In genomic region chr17:64634217-64634616, GRCh38 we compare ENCODE assay signal across 22 cellular contexts. TPM values are rescaled to one million over a fixed set of nuclear protein-coding genes. Genes with fewer than 3 reads are reported as not detected.
DNase-seq lines count a peak whose midpoint lies in the region; ATAC-seq and TF ChIP-seq lines count a peak whose summit lies in the region.
"Had no signal": no experiment of that assay in that cellular context is flagged by ENCODE, and none has a peak within 500 bp of the region (broad histone marks: within the 10 kb centered on the region; RNA-seq: fewer than 3 reads in every experiment).

No MANE protein-coding gene starts in this region.

- peaks cover 0 to 8% (median 0%) of the 10 kb centered on the region in 6 donors for H3K36me3 ChIP-seq in spleen
- H3K36me3 ChIP-seq: pancreas, thoracic aorta had no signal

- CTCF ChIA-PET in activated naive CD4-positive, alpha-beta T cell treated with anti-CD3 and anti-CD28 coated beads, Interleukin-2, amount 10 ng/mL, durations not matched to agents 7 days and 5 days (lab: Charles Lee): no interaction called here
- CTCF ChIA-PET in T-cell (lab: Charles Lee): interaction anchor here (0.6 to 1.3 kb wide), 5 partner anchors 15 to 216 kb away, joined by 3 to 11 read pairs (median 5); no protein-coding TSS in a partner anchor

- POLR2A ChIA-PET in T-cell (lab: Charles Lee): interaction anchor here in 1 of 2 donors (0.5 to 0.6 kb wide), 2 partner anchors 148 to 394 kb away, joined by 4 to 6 read pairs; no protein-coding TSS in a partner anchor

- H3K4me3 Mint-ChIP-seq in activated naive CD4-positive, alpha-beta T cell treated with anti-CD3 and anti-CD28 coated beads, Interleukin-2, amount 10 ng/mL, durations not matched to agents 7 days and 5 days: no peak overlapping the region
- no peak overlapping the region for H3K4me3 Mint-ChIP-seq in T-cell
- no peak overlapping the region for H3K4me3 Mint-ChIP-seq in effector memory CD8-positive, alpha-beta T cell
- peak overlapping the region; percentile 18 for H3K4me3 Mint-ChIP-seq in stimulated activated naive CD8-positive, alpha-beta T cell treated with anti-CD3 and anti-CD28 coated beads, Interleukin-15, Interleukin-2, amounts not matched to agents 100 ng/mL and 50 ng/mL, for 24 hours
- H3K4me3 Mint-ChIP-seq: brain, IgD-negative memory B cell had no signal

- H3K4me1 Mint-ChIP-seq in activated naive CD4-positive, alpha-beta T cell treated with anti-CD3 and anti-CD28 coated beads, Interleukin-2, amount 10 ng/mL, durations not matched to agents 7 days and 5 days: peaks cover 24% of the 10 kb centered on the region
- peaks cover 62 to 79% (median 67%) of the 10 kb centered on the region in 3 donors for H3K4me1 Mint-ChIP-seq in T-cell
- H3K4me1 Mint-ChIP-seq in effector memory CD8-positive, alpha-beta T cell (ENCODE audit: low read depth in 2 of 2): peaks cover 42 to 65% of the 10 kb centered on the region in 2 donors
- peaks cover 71% of the 10 kb centered on the region for H3K4me1 Mint-ChIP-seq in stimulated activated naive CD8-positive, alpha-beta T cell treated with anti-CD3 and anti-CD28 coated beads, Interleukin-15, Interleukin-2, amounts not matched to agents 100 ng/mL and 50 ng/mL, for 24 hours (ENCODE audit: low read depth)

- no peaks in the 10 kb centered on the region for H3K9me3 Mint-ChIP-seq in activated naive CD4-positive, alpha-beta T cell treated with anti-CD3 and anti-CD28 coated beads, Interleukin-2, amount 10 ng/mL, durations not matched to agents 7 days and 5 days
- H3K9me3 Mint-ChIP-seq in T-cell: no peaks in the 10 kb centered on the region
- H3K9me3 Mint-ChIP-seq in effector memory CD8-positive, alpha-beta T cell: no peaks in the 10 kb centered on the region
- H3K9me3 Mint-ChIP-seq in stimulated activated naive CD8-positive, alpha-beta T cell treated with anti-CD3 and anti-CD28 coated beads, Interleukin-15, Interleukin-2, amounts not matched to agents 100 ng/mL and 50 ng/mL, for 24 hours: no peaks in the 10 kb centered on the region
- H3K9me3 Mint-ChIP-seq: IgD-negative memory B cell had no signal

- H3K4me1 ChIP-seq in spleen: peaks cover 11 to 87% (median 58%) of the 10 kb centered on the region in 6 donors

- 92 to 96% (median 93%) methylated on average over 1 of the region's 1 CpG for WGBS in spleen, 5 donors

- no peak overlapping the region for H3K27ac ChIP-seq in spleen
- H3K27ac ChIP-seq: epithelial cell of prostate, pancreas, thoracic aorta had no signal

- peak overlapping the region; percentile 8 for H3K27ac Mint-ChIP-seq in activated naive CD4-positive, alpha-beta T cell treated with anti-CD3 and anti-CD28 coated beads, Interleukin-2, amount 10 ng/mL, durations not matched to agents 7 days and 5 days
- H3K27ac Mint-ChIP-seq in T-cell: peak overlapping the region in 1 of 2 donors; percentile 7
- peak overlapping the region in 1 of 2 donors; percentile 25 for H3K27ac Mint-ChIP-seq in effector memory CD8-positive, alpha-beta T cell
- peak overlapping the region; percentile 83 for H3K27ac Mint-ChIP-seq in stimulated activated naive CD8-positive, alpha-beta T cell treated with anti-CD3 and anti-CD28 coated beads, Interleukin-15, Interleukin-2, amounts not matched to agents 100 ng/mL and 50 ng/mL, for 24 hours
- H3K27ac Mint-ChIP-seq: brain, IgD-negative memory B cell had no signal

- no peaks in the 10 kb centered on the region for H3K27me3 ChIP-seq in spleen (replicated peaks in 1 of 7)
- H3K27me3 ChIP-seq: pancreas had no signal

- peaks cover 3% of the 10 kb centered on the region for H3K36me3 Mint-ChIP-seq in activated naive CD4-positive, alpha-beta T cell treated with anti-CD3 and anti-CD28 coated beads, Interleukin-2, amount 10 ng/mL, durations not matched to agents 7 days and 5 days
- peaks cover 15% of the 10 kb centered on the region for H3K36me3 Mint-ChIP-seq in T-cell
- peaks cover 9% of the 10 kb centered on the region for H3K36me3 Mint-ChIP-seq in effector memory CD8-positive, alpha-beta T cell (ENCODE audit: insufficient read depth)
- peaks cover 5% of the 10 kb centered on the region for H3K36me3 Mint-ChIP-seq in stimulated activated naive CD8-positive, alpha-beta T cell treated with anti-CD3 and anti-CD28 coated beads, Interleukin-15, Interleukin-2, amounts not matched to agents 100 ng/mL and 50 ng/mL, for 24 hours (ENCODE audit: low read depth)

- no peak for TF ChIP-seq POLR2A in spleen (IDR thresholded peaks at IDR 0.05)

- H3K4me3 ChIP-seq in spleen: no peak overlapping the region
- H3K4me3 ChIP-seq: pancreas, thoracic aorta had no signal

- DNase-seq in activated naive CD4-positive, alpha-beta T cell treated with anti-CD3 and anti-CD28 coated beads, Interleukin-2, amount 10 ng/mL, durations not matched to agents 7 days and 5 days: no peak
- DNase-seq in activated naive CD4-positive, alpha-beta T cell treated with Interleukin-2 at 50 U/mL for 16 hours: no peak
- no peak for DNase-seq in T-cell
- DNase-seq in effector memory CD8-positive, alpha-beta T cell: no peak
- DNase-seq in NCI-H82 (lab: John Stamatoyannopoulos, UW): no peak
- no peak for DNase-seq in spleen
- DNase-seq: activated CD4-positive, alpha-beta T cell treated with anti-CD3 and anti-CD28 coated beads for 48 hours; activated effector memory CD4-positive, alpha-beta T cell treated with anti-CD3 and anti-CD28 coated beads, Interleukin-2, amount 50 U/mL, for 16 hours; dermis blood vessel endothelial cell; foreskin melanocyte; NCI-H2107; NCI-H748 treated with DMSO at 0.1 percent for 48 hours; pancreas; SK-N-SH; stimulated activated CD4-positive, alpha-beta T cell treated with anti-CD3 and anti-CD28 coated beads, Interleukin-4, amount 100 ng/mL, for 1 hour had no signal

- H3K9me3 ChIP-seq in spleen: no peaks in the 10 kb centered on the region
- H3K9me3 ChIP-seq: pancreas, SK-N-SH, thoracic aorta had no signal

- TF ChIP-seq CTCF in spleen (IDR thresholded peaks at IDR 0.05 in 8 of 11, conservative IDR thresholded peaks at IDR 0.05 in 3 of 11): no peak

- no peaks in the 10 kb centered on the region for H3K27me3 Mint-ChIP-seq in activated naive CD4-positive, alpha-beta T cell treated with anti-CD3 and anti-CD28 coated beads, Interleukin-2, amount 10 ng/mL, durations not matched to agents 7 days and 5 days
- no peaks in the 10 kb centered on the region for H3K27me3 Mint-ChIP-seq in T-cell
- no peaks in the 10 kb centered on the region for H3K27me3 Mint-ChIP-seq in effector memory CD8-positive, alpha-beta T cell
- H3K27me3 Mint-ChIP-seq in stimulated activated naive CD8-positive, alpha-beta T cell treated with anti-CD3 and anti-CD28 coated beads, Interleukin-15, Interleukin-2, amounts not matched to agents 100 ng/mL and 50 ng/mL, for 24 hours: no peaks in the 10 kb centered on the region
- H3K27me3 Mint-ChIP-seq: brain, IgD-negative memory B cell had no signal

- peak; percentile 47 to 72 (median 56) for ATAC-seq in T-cell (replicated peaks in 1 of 4)
- peak; percentile 29 for ATAC-seq in effector memory CD8-positive, alpha-beta T cell (replicated peaks)
- no peak for ATAC-seq in GM19397 (IDR thresholded peaks at IDR 0.05; ENCODE audit: unreplicated experiment)
- ATAC-seq: left lobe of liver, pancreas had no signal

- intact Hi-C loops in spleen (cut with DNase I; ENCODE audit: low total_unique reads): no loop called here

RNA-seq across cellular contexts. Expression of gene SMURF2, which starts 27.9 kb away (rescaled TPM):
- total RNA-seq in T-cell (10 to 100 TPM; 27.4 to 36.6 (median 34.8) TPM), spleen (10 to 100 TPM; 22.7 to 35.7 (median 28.0) TPM)
- 1 to 10 TPM; 5.4 to 6.5 (median 5.9) TPM for polyA plus RNA-seq in spleen
